9 cellular contexts compared by ENCODE assay signal in genomic region chr5:173615884-173616576, GRCh38. TPM values are rescaled to one million over a fixed set of nuclear protein-coding genes. Genes with fewer than 3 reads are reported as not detected.
A peak's percentile ranks its signal among the peaks of the same experiment; 100 is the strongest.
DNase-seq lines count a peak whose midpoint lies in the region; ATAC-seq, FAIRE-seq and TF ChIP-seq lines count a peak whose summit lies in the region.
"Had no signal": no experiment of that assay in that cellular context is flagged by ENCODE, and none has a peak within 500 bp of the region (broad histone marks: within the 10 kb centered on the region; RNA-seq: fewer than 3 reads in every experiment).

No MANE protein-coding gene starts in this region.

- H3K4me3 Mint-ChIP-seq in activated CD8-positive, alpha-beta T cell treated with anti-CD3 and anti-CD28 coated beads for 36 hours: peak overlapping the region; percentile 95

- TF ChIP-seq CTCF in BE2C (IDR thresholded peaks at IDR 0.05; ENCODE audit: low read depth, low read length): peak; percentile 74
- peak; percentile 71 for TF ChIP-seq CTCF in activated CD8-positive, alpha-beta T cell treated with anti-CD3 and anti-CD28 coated beads for 36 hours (IDR thresholded peaks at IDR 0.05)

- H3K4me1 Mint-ChIP-seq in activated CD8-positive, alpha-beta T cell treated with anti-CD3 and anti-CD28 coated beads for 36 hours (ENCODE audit: low read depth): peaks cover 56% of the 10 kb centered on the region

- DNase-seq in BE2C (peak; percentile 75), GM19239 (ENCODE audit: insufficient read length, low spot score) (peak; percentile 57), NCI-H748 treated with DMSO at 0.1 percent for 48 hours (lab: John Stamatoyannopoulos, UW) (peak; percentile 61), medulla oblongata (ENCODE audit: extremely low spot score) (peak; percentile 87)
- peak; percentile 84 for DNase-seq in activated CD8-positive, alpha-beta T cell treated with anti-CD3 and anti-CD28 coated beads for 36 hours
- DNase-seq in stimulated activated CD8-positive, alpha-beta memory T cell treated with anti-CD3 and anti-CD28 coated beads, Interleukin-12 subunit alpha, Interleukin-12 subunit beta, amount 100 ng/mL, for 1 hour (ENCODE audit: low read depth): peak; percentile 45

- H3K9me3 Mint-ChIP-seq in activated CD8-positive, alpha-beta T cell treated with anti-CD3 and anti-CD28 coated beads for 36 hours: no peaks in the 10 kb centered on the region

- H3K27ac ChIP-seq in ectodermal cell (ENCODE audit: insufficient read depth, low read depth, low read length, poor library complexity, severe bottlenecking): peak overlapping the region; percentile 95

- intact Hi-C loops in activated CD8-positive, alpha-beta T cell treated with anti-CD3 and anti-CD28 coated beads for 36 hours (cut with micrococcal nuclease): loop anchor here (1.0 kb wide), 1 partner anchor 302 kb away; no protein-coding TSS in a partner anchor

- peak; percentile 52 for ATAC-seq in HG03439 (IDR thresholded peaks at IDR 0.05; ENCODE audit: unreplicated experiment)
- ATAC-seq in activated CD8-positive, alpha-beta T cell treated with anti-CD3 and anti-CD28 coated beads for 36 hours: peak; percentile 60

- H3K9me3 ChIP-seq in BE2C: no peaks in the 10 kb centered on the region
- H3K9me3 ChIP-seq in ectodermal cell (ENCODE audit: control insufficient read depth, low read length): no peaks in the 10 kb centered on the region

- H3K36me3 Mint-ChIP-seq in activated CD8-positive, alpha-beta T cell treated with anti-CD3 and anti-CD28 coated beads for 36 hours (ENCODE audit: low read depth): peaks cover 37% of the 10 kb centered on the region

- H3K4me1 ChIP-seq in BE2C (peaks cover 5% of the 10 kb centered on the region; the same call in 1 of the 2 replicates), ectodermal cell (ENCODE audit: control insufficient read depth, insufficient read depth, low read length) (peaks cover 27% of the 10 kb centered on the region)

- 0% methylated on average over 55 of the region's 55 CpGs for WGBS in ectodermal cell, 2 experiments

- no peaks in the 10 kb centered on the region for H3K27me3 Mint-ChIP-seq in activated CD8-positive, alpha-beta T cell treated with anti-CD3 and anti-CD28 coated beads for 36 hours

- H3K27ac Mint-ChIP-seq in activated CD8-positive, alpha-beta T cell treated with anti-CD3 and anti-CD28 coated beads for 36 hours: peak overlapping the region; percentile 94

- H3K4me3 ChIP-seq in BE2C (ENCODE audit: low read depth, low read length) (peak overlapping the region; percentile 94), ectodermal cell (ENCODE audit: insufficient read depth, low read depth, low read length) (peak overlapping the region; percentile 99)

- POLR2A ChIA-PET in activated CD8-positive, alpha-beta T cell treated with anti-CD3 and anti-CD28 coated beads for 36 hours (lab: Charles Lee): interaction anchor here (0.9 to 1.6 kb wide), 8 partner anchors 13 to 632 kb away, joined by 3 to 4 read pairs (median 3); partner anchors contain the start of genes ATP6V0E1 and STC2

- CTCF ChIA-PET in activated CD8-positive, alpha-beta T cell treated with anti-CD3 and anti-CD28 coated beads for 36 hours (lab: Charles Lee): interaction anchor here (0.6 to 6.6 kb wide), 24 partner anchors 9 to 632 kb away, joined by 3 to 93 read pairs (median 3); partner anchors contain the start of genes ATP6V0E1 and CPEB4

- peak; percentile 95 for FAIRE-seq in GM19239 (lab: Jason Lieb, UNC)
- FAIRE-seq: colon had no signal

- no peaks in the 10 kb centered on the region for H3K27me3 ChIP-seq in BE2C
- no peaks in the 10 kb centered on the region for H3K27me3 ChIP-seq in ectodermal cell (ENCODE audit: control insufficient read depth, insufficient read depth, low read length, poor library complexity, severe bottlenecking)

- H3K36me3 ChIP-seq in BE2C (peaks cover 43% of the 10 kb centered on the region), ectodermal cell (ENCODE audit: control insufficient read depth, insufficient read depth, low read length) (peaks cover 6% of the 10 kb centered on the region)

RNA-seq across cellular contexts. Expression of gene BOD1, which starts 0.4 kb away (rescaled TPM):
- 98.1 TPM for polyA plus RNA-seq in BE2C (2012; ENCODE audit: insufficient read depth, insufficient read length, low read depth)
- 10 to 100 TPM; 28.1 to 28.7 TPM for total RNA-seq in activated CD8-positive, alpha-beta T cell treated with anti-CD3 and anti-CD28 coated beads for 36 hours
- polyA plus RNA-seq in ectodermal cell (2013, experiment 1 of 4): 183 TPM
- 169 TPM for polyA plus RNA-seq in ectodermal cell (2013, experiment 2 of 4)
- polyA plus RNA-seq in ectodermal cell (2013, experiment 3 of 4): 155 TPM
- polyA plus RNA-seq in ectodermal cell (2013, experiment 4 of 4): 176 TPM

Comparison
In these comparisons a context has a peak if more than half of its experiments do, and no peak if none do; other contexts are left out.
1. Peak in every context shown above with its lines: DNase-seq, ATAC-seq, H3K4me3 ChIP-seq and H3K27ac ChIP-seq.